In the genomic region with DNA sequence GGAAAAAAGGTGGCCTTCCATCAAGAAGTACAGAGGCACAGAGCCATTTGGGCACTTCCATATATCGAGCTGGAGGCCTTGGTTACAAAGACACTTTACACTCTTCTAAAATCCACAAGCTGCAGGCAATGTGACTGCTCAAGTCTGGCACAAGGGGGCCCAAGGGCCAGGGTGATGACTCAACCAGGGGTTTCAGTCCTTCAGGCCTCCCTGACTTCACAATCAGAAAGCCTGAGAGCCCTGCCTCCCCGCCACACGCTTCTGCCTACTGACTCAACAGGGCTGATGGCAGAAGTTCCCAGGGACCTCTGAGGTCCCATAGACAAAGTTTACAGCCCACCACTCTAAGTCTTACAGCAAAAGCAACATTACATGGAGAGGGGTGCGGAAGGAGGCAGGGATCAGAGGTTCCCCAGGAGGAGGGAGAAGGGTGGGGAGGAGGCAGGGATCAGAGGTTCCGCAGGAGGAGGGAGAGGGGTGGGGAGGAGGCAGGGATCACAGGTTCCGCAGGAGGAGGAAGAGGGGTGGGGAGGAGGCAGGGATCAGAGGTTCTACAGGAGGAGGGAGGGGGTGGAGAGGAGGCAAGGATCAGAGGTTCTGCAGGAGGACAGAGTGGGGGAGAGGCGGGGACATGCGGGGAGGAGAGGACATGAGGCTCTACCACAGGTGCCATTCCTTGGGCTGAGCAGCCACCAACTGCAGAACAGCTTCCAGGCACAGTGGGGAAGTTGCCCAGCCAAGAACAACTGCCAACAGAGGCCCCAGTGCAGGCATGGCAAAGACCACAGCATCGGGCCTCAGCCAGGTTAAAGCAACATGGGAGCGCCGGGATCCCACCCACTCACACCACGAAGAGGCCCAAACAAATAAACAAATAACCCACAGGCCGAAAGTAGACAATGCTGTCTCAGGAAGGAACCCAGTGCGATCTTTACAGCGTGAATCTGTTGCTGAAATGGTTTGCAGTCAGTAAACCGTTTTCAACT, we compare ENCODE assay signal across 8 cellular contexts.
DNase-seq lines count a peak whose midpoint lies in the region; ATAC-seq and TF ChIP-seq lines count a peak whose summit lies in the region.

No MANE protein-coding gene starts in this region.

- peak; percentile 97 for ATAC-seq in GM21529 (IDR thresholded peaks at IDR 0.05; ENCODE audit: unreplicated experiment)

- no peak overlapping the region for H3K4me3 ChIP-seq in GM12875 (ENCODE audit: low read depth, low read length)

- H3K27ac ChIP-seq in substantia nigra (ENCODE audit: low read depth, low read length, poor library complexity, severe bottlenecking) = no peak overlapping the region

- peak; percentile 61 for TF ChIP-seq CTCF in GM12875 (IDR thresholded peaks at IDR 0.05; ENCODE audit: borderline replicate concordance, insufficient read depth, low read depth, low read length)

- DNase-seq in HK-2 (ENCODE audit: unreplicated experiment) (peak; percentile 51), NCI-H2081 (lab: John Stamatoyannopoulos, UW) (no peak), NCI-H1417 treated with DMSO at 0.1 percent for 48 hours (lab: John Stamatoyannopoulos, UW) (no peak), substantia nigra (lab: John Stamatoyannopoulos, UW) (no peak)
- peak; percentile 8 for DNase-seq in activated T-helper 9 cell treated with anti-CD3 and anti-CD28 coated beads, Interleukin-2, amount 50 U/mL, for 16 hours (ENCODE audit: low read depth)
- peak; percentile 28 to 47 for DNase-seq in stimulated activated CD4-positive, alpha-beta T cell treated with anti-CD3 and anti-CD28 coated beads, Interleukin-12 subunit alpha, Interleukin-12 subunit beta, amount 100 ng/mL, for 24 hours (ENCODE audit: low read depth in 2 of 2)

Comparison
In these comparisons a context has a peak if more than half of its experiments do, and no peak if none do; other contexts are left out.
1. DNase-seq: peak in HK-2 (single experiment), activated T-helper 9 cell treated with anti-CD3 and anti-CD28 coated beads, Interleukin-2, amount 50 U/mL, for 16 hours (single experiment) and stimulated activated CD4-positive, alpha-beta T cell treated with anti-CD3 and anti-CD28 coated beads, Interleukin-12 subunit alpha, Interleukin-12 subunit beta, amount 100 ng/mL, for 24 hours (2 of 2); none in NCI-H2081 (0 of 2), NCI-H1417 treated with DMSO at 0.1 percent for 48 hours (single experiment) and substantia nigra (0 of 49).